ENCODE assay signal across 1 cellular context in genomic region chr9:35470894-35471293, GRCh38.
TF ChIP-seq lines count a peak whose summit lies in the region.

No MANE protein-coding gene starts in this region.

TF ChIP-seq in A549, 52 proteins besides CTCF, POLR2A, EP300 and RAD21 (continued from another document):
- no peak for TF ChIP-seq REST (IDR thresholded peaks at IDR 0.05)
- peak; percentile 75 to 89; a peak in 3 of 5 replicates for TF ChIP-seq JUN (IDR thresholded peaks at IDR 0.05)
- peak; percentile 88 for TF ChIP-seq JUNB (IDR thresholded peaks at IDR 0.05)
- TF ChIP-seq HDAC2 (IDR thresholded peaks at IDR 0.05), result no peak
TF ChIP-seq in A549: peak in this region for 8.
